In the genomic region with DNA sequence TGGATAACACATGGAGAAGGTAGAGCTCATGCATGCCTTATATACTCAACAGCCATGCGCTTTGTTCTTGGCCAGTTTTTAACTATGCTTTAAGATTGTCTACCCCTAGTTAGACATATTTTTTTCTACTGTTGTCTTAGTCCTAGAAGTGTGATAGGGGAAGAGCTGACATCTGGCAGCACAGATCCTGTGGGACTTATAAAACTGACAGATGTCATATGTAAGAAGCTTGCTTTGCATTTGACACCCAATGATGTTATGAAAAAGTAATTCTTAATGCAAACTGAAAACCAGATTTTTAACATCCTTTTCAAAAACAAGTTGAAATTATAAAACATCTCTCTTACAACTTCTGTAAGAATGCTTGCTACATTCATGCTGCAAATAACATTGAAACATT, we compare ENCODE assay signal across 25 cellular contexts.
"Had no signal": no experiment of that assay in that cellular context is flagged by ENCODE, and none has a peak within 500 bp of the region (broad histone marks: within the 10 kb centered on the region; RNA-seq: fewer than 3 reads in every experiment).

No MANE protein-coding gene starts in this region.

- H3K27ac ChIP-seq: dorsolateral prefrontal cortex, ovary, psoas muscle, sigmoid colon, thoracic aorta, tibial nerve, upper lobe of right lung, uterus had no signal

- H3K27me3 ChIP-seq: dorsolateral prefrontal cortex, ovary, sigmoid colon, tibial nerve, upper lobe of right lung, uterus had no signal

- ATAC-seq: left lobe of liver; naive thymus-derived CD4-positive, alpha-beta T cell; psoas muscle; right cardiac atrium; upper lobe of right lung had no signal

- H3K27me3 Mint-ChIP-seq: memory B cell; naive thymus-derived CD4-positive, alpha-beta T cell; stimulated activated naive B cell treated with anti-CD40 and anti-IgM and Interleukin-4, amounts not matched to agents 10 μg/mL and 1 μg/mL and 100 μg/mL, for 72 hours; stimulated activated naive CD8-positive, alpha-beta T cell treated with anti-CD3 and anti-CD28 coated beads, Interleukin-15, Interleukin-2, amounts not matched to agents 100 ng/mL and 50 ng/mL, for 24 hours had no signal

- H3K27ac Mint-ChIP-seq: memory B cell; mesothelial cell of epicardium; naive thymus-derived CD4-positive, alpha-beta T cell; stimulated activated naive B cell treated with anti-CD40 and anti-IgM and Interleukin-4, amounts not matched to agents 10 μg/mL and 1 μg/mL and 100 μg/mL, for 72 hours; stimulated activated naive CD8-positive, alpha-beta T cell treated with anti-CD3 and anti-CD28 coated beads, Interleukin-15, Interleukin-2, amounts not matched to agents 100 ng/mL and 50 ng/mL, for 24 hours had no signal

- H3K4me1 Mint-ChIP-seq: memory B cell; stimulated activated naive B cell treated with anti-CD40 and anti-IgM and Interleukin-4, amounts not matched to agents 10 μg/mL and 1 μg/mL and 100 μg/mL, for 72 hours had no signal

- H3K4me1 ChIP-seq: psoas muscle, sigmoid colon, tibial nerve, upper lobe of right lung, uterus had no signal

- H3K4me3 Mint-ChIP-seq: memory B cell; mesothelial cell of epicardium; naive thymus-derived CD4-positive, alpha-beta T cell; nephron; stimulated activated naive B cell treated with anti-CD40 and anti-IgM and Interleukin-4, amounts not matched to agents 10 μg/mL and 1 μg/mL and 100 μg/mL, for 72 hours; stimulated activated naive CD8-positive, alpha-beta T cell treated with anti-CD3 and anti-CD28 coated beads, Interleukin-15, Interleukin-2, amounts not matched to agents 100 ng/mL and 50 ng/mL, for 24 hours had no signal

- H3K36me3 Mint-ChIP-seq: memory B cell; mesothelial cell of epicardium; naive thymus-derived CD4-positive, alpha-beta T cell; stimulated activated naive B cell treated with anti-CD40 and anti-IgM and Interleukin-4, amounts not matched to agents 10 μg/mL and 1 μg/mL and 100 μg/mL, for 72 hours had no signal

- DNase-seq: dorsolateral prefrontal cortex; effector CD4-positive, alpha-beta T cell; head of caudate nucleus; kidney; naive thymus-derived CD4-positive, alpha-beta T cell; occipital lobe; ovary; posterior cingulate gyrus; psoas muscle; right cardiac atrium; sigmoid colon; stimulated activated CD4-positive, alpha-beta T cell treated with anti-CD3 and anti-CD28 coated beads, Interleukin-2, amount 100 ng/mL, for 48 hours; stimulated activated naive B cell treated with anti-CD40 and anti-IgM and Interleukin-4, amounts not matched to agents 10 μg/mL and 1 μg/mL and 100 μg/mL, for 72 hours; upper lobe of right lung; uterus had no signal

- H3K9me3 ChIP-seq: ovary, psoas muscle, sigmoid colon, thoracic aorta, tibial nerve, upper lobe of right lung, uterus had no signal

- H3K9me3 Mint-ChIP-seq: mesothelial cell of epicardium; stimulated activated naive CD8-positive, alpha-beta T cell treated with anti-CD3 and anti-CD28 coated beads, Interleukin-15, Interleukin-2, amounts not matched to agents 100 ng/mL and 50 ng/mL, for 24 hours had no signal

- H3K36me3 ChIP-seq: ovary, sigmoid colon, thoracic aorta, tibial nerve, upper lobe of right lung, uterus had no signal

- H3K4me3 ChIP-seq: dorsolateral prefrontal cortex, lung, ovary, psoas muscle, sigmoid colon, thoracic aorta, tibial nerve, upper lobe of right lung, uterus had no signal

- FAIRE-seq: colon, frontal cortex, kidney had no signal
